1 cellular context compared by ENCODE assay signal in the genomic region with DNA sequence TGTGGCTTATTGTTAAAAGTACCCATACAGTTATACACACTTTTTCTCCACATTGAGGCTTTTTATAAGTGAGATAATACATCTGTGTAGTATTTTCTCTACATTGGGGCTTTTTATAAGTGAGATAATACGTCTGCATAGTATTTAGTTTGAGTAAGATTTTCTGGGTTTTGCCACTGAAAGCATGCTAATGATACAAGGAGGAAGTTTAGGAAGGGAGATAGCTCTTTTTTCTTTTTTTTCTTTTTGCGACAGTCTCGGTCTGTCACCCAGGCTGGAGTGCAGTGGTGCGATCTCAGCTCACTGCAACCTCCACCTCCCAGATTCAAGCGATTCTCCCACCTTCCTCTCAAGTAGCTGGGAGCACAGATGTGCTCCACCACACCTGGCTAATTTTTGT.
TF ChIP-seq lines count a peak whose summit lies in the region.

No MANE protein-coding gene starts in this region.

TF ChIP-seq in GM12878, 131 proteins besides CTCF, POLR2A, EP300 and RAD21:
- TF ChIP-seq, protein P1, sequence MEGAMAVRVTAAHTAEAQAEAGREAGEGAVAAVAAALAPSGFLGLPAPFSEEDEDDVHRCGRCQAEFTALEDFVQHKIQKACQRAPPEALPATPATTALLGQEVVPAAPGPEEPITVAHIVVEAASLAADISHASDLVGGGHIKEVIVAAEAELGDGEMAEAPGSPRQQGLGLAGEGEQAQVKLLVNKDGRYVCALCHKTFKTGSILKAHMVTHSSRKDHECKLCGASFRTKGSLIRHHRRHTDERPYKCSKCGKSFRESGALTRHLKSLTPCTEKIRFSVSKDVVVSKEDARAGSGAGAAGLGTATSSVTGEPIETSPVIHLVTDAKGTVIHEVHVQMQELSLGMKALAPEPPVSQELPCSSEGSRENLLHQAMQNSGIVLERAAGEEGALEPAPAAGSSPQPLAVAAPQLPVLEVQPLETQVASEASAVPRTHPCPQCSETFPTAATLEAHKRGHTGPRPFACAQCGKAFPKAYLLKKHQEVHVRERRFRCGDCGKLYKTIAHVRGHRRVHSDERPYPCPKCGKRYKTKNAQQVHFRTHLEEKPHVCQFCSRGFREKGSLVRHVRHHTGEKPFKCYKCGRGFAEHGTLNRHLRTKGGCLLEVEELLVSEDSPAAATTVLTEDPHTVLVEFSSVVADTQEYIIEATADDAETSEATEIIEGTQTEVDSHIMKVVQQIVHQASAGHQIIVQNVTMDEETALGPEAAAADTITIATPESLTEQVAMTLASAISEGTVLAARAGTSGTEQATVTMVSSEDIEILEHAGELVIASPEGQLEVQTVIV (IDR thresholded peaks at IDR 0.05; ENCODE audit: borderline replicate concordance, partially characterized antibody) = peak; percentile 49
- no peak for TF ChIP-seq POLR2AphosphoS2 (IDR thresholded peaks at IDR 0.05; ENCODE audit: low read depth, low read length)
- TF ChIP-seq ZNF384 (IDR thresholded peaks at IDR 0.05; ENCODE audit: borderline replicate concordance, low read depth, low read length) = peak; percentile 47; the same call in 1 of the 2 replicates
